In genomic region chr1:6601049-6601864, GRCh38 we compare ENCODE assay signal across 8 cellular contexts. TPM values are rescaled to one million over a fixed set of nuclear protein-coding genes. Genes with fewer than 3 reads are reported as not detected.
DNase-seq lines count a peak whose midpoint lies in the region; ATAC-seq lines count a peak whose summit lies in the region.

No MANE protein-coding gene starts in this region.

- H3K9me3 Mint-ChIP-seq in stimulated activated naive B cell treated with anti-CD40 and anti-IgM and Interleukin-4, amounts not matched to agents 10 μg/mL and 1 μg/mL and 100 μg/mL, for 72 hours: no peaks in the 10 kb centered on the region

- peak overlapping the region; percentile 88 for H3K27ac ChIP-seq in muscle layer of duodenum (ENCODE audit: low read length)

- H3K4me1 Mint-ChIP-seq in stimulated activated naive B cell treated with anti-CD40 and anti-IgM and Interleukin-4, amounts not matched to agents 10 μg/mL and 1 μg/mL and 100 μg/mL, for 72 hours: peaks cover 26 to 58% of the 10 kb centered on the region in 2 donors

- ATAC-seq in HG02885 (IDR thresholded peaks at IDR 0.05; ENCODE audit: poor library complexity, unreplicated experiment) (peak; percentile 35), esophagus mucosa (peak; percentile 80), HG03457 (IDR thresholded peaks at IDR 0.05; ENCODE audit: unreplicated experiment) (no peak)
- peak; percentile 50 to 62 for ATAC-seq in stimulated activated naive B cell treated with anti-CD40 and anti-IgM and Interleukin-4, amounts not matched to agents 10 μg/mL and 1 μg/mL and 100 μg/mL, for 72 hours (replicated peaks)

- H3K27me3 ChIP-seq in muscle layer of duodenum (ENCODE audit: low read depth, low read length): no peaks in the 10 kb centered on the region

- peak overlapping the region; percentile 86 to 99 for H3K4me3 ChIP-seq in muscle layer of duodenum (ENCODE audit: low read depth in 1 of 2, low read length in 2 of 2)

- peaks cover 14 to 53% of the 10 kb centered on the region in 2 donors for H3K36me3 ChIP-seq in muscle layer of duodenum (ENCODE audit: control insufficient read depth in 1 of 2, insufficient read depth in 2 of 2, low read length in 2 of 2)

- no peaks in the 10 kb centered on the region for H3K9me3 ChIP-seq in muscle layer of duodenum (ENCODE audit: control insufficient read depth in 1 of 2, low read length in 2 of 2)

- peaks cover 21 to 57% of the 10 kb centered on the region in 2 donors for H3K4me1 ChIP-seq in muscle layer of duodenum (ENCODE audit: control insufficient read depth in 1 of 2, insufficient read depth in 2 of 2, low read length in 2 of 2)

- peaks cover 5 to 27% of the 10 kb centered on the region in 2 donors for H3K36me3 Mint-ChIP-seq in stimulated activated naive B cell treated with anti-CD40 and anti-IgM and Interleukin-4, amounts not matched to agents 10 μg/mL and 1 μg/mL and 100 μg/mL, for 72 hours

- H3K27ac Mint-ChIP-seq in stimulated activated naive B cell treated with anti-CD40 and anti-IgM and Interleukin-4, amounts not matched to agents 10 μg/mL and 1 μg/mL and 100 μg/mL, for 72 hours: peak overlapping the region; percentile 92

- H3K27me3 Mint-ChIP-seq in stimulated activated naive B cell treated with anti-CD40 and anti-IgM and Interleukin-4, amounts not matched to agents 10 μg/mL and 1 μg/mL and 100 μg/mL, for 72 hours: no peaks in the 10 kb centered on the region

- H3K4me3 Mint-ChIP-seq in stimulated activated naive B cell treated with anti-CD40 and anti-IgM and Interleukin-4, amounts not matched to agents 10 μg/mL and 1 μg/mL and 100 μg/mL, for 72 hours: peak overlapping the region; percentile 91 to 93

- DNase-seq in GM04504 (ENCODE audit: low read depth) (peak; percentile 90), OCI-M2 (lab: John Stamatoyannopoulos, UW; ENCODE audit: unreplicated experiment) (peak; percentile 55)
- peak; percentile 86 to 91 for DNase-seq in activated T-cell treated with anti-CD3 and anti-CD28 coated beads, Interleukin-2, amount 50 U/mL, for 48 hours
- DNase-seq in stimulated activated naive B cell treated with anti-CD40 and anti-IgM and Interleukin-4, amounts not matched to agents 10 μg/mL and 1 μg/mL and 100 μg/mL, for 72 hours: peak; percentile 61

RNA-seq across cellular contexts. Expression of gene KLHL21, which starts 1.4 kb away (rescaled TPM):
- total RNA-seq in esophagus mucosa: 26.6 TPM

RNA-seq across cellular contexts. Expression of gene PHF13, which starts 12.3 kb away (rescaled TPM):
- total RNA-seq in esophagus mucosa: 7.5 TPM

RNA-seq across cellular contexts. Expression of gene ZBTB48, which starts 21.5 kb away (rescaled TPM):
- 14.5 TPM for total RNA-seq in esophagus mucosa

RNA-seq across cellular contexts. Expression of gene THAP3, which starts 23.4 kb away (rescaled TPM):
- total RNA-seq in esophagus mucosa: 6.4 TPM

RNA-seq across cellular contexts. Expression of gene TAS1R1, which starts 46.1 kb away (rescaled TPM):
- total RNA-seq in esophagus mucosa: not detected
